Comparison of ENCODE assay signal across 1 cellular context in genomic region chr3:159669753-159670152, GRCh38.
TF ChIP-seq lines count a peak whose summit lies in the region.

No MANE protein-coding gene starts in this region.

TF ChIP-seq in HepG2, 621 proteins besides CTCF, POLR2A, EP300 and RAD21 (continued from another document):
- TF ChIP-seq ZBTB40 (IDR thresholded peaks at IDR 0.05) (no peak), ZBTB40 (CRISPR knock-in tag; IDR thresholded peaks at IDR 0.05) (no peak), ZFP41 (CRISPR knock-in tag; IDR thresholded peaks at IDR 0.05; ENCODE audit: borderline replicate concordance) (no peak), HNRNPL (IDR thresholded peaks at IDR 0.05; ENCODE audit: low read depth, low read length) (no peak)
